ENCODE assay signal across 17 cellular contexts in the genomic region with DNA sequence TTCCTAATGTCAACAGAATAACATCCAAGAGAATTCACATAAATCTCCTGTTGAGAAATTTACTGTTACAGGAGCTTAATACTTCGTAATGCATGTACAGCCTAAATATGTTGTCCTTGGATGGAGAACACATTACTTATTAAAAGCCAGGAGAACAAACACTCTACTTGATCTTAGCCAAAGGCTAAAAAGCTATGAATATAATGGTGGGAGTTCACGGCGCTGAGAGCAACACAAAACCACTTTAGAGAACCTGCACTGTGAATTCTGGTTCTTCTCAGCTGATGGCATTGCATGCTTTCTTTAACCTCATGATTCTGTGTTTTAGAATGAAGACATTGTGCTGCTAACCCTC.
A peak's percentile ranks its signal among the peaks of the same experiment; 100 is the strongest.
DNase-seq lines count a peak whose midpoint lies in the region; ATAC-seq and TF ChIP-seq lines count a peak whose summit lies in the region.
"Had no signal": no experiment of that assay in that cellular context is flagged by ENCODE, and none has a peak within 500 bp of the region (broad histone marks: within the 10 kb centered on the region; RNA-seq: fewer than 3 reads in every experiment).

No MANE protein-coding gene starts in this region.

- H3K9me3 ChIP-seq in skeletal muscle tissue (ENCODE audit: control insufficient read depth in 3 of 3, low read length in 3 of 3): no peaks in the 10 kb centered on the region
- H3K9me3 ChIP-seq in CD4-positive, alpha-beta T cell (ENCODE audit: control insufficient read depth, low read length): no peaks in the 10 kb centered on the region
- H3K9me3 ChIP-seq: ascending aorta had no signal

- no peaks in the 10 kb centered on the region for H3K4me1 ChIP-seq in skeletal muscle tissue (ENCODE audit: control insufficient read depth in 3 of 3, insufficient read depth in 3 of 3, low read length in 3 of 3)

- H3K36me3 Mint-ChIP-seq in activated CD4-positive, alpha-beta T cell treated with anti-CD3 and anti-CD28 coated beads for 36 hours (ENCODE audit: low read depth): no peaks in the 10 kb centered on the region
- H3K36me3 Mint-ChIP-seq in CD4-positive, alpha-beta T cell (ENCODE audit: low read depth): no peaks in the 10 kb centered on the region
- H3K36me3 Mint-ChIP-seq: CD8-positive, alpha-beta memory T cell had no signal

- H3K4me1 Mint-ChIP-seq in activated CD4-positive, alpha-beta T cell treated with anti-CD3 and anti-CD28 coated beads for 36 hours: peaks cover 25% of the 10 kb centered on the region
- peaks cover 5% of the 10 kb centered on the region for H3K4me1 Mint-ChIP-seq in CD4-positive, alpha-beta T cell (ENCODE audit: low read depth)

- H3K4me3 ChIP-seq in LNCaP clone FGC (ENCODE audit: low read depth, low read length) (peak overlapping the region; percentile 5), fibroblast of villous mesenchyme (ENCODE audit: low read depth, low read length) (no peak overlapping the region), skeletal muscle tissue (ENCODE audit: low read length in 3 of 3) (no peak overlapping the region)
- H3K4me3 ChIP-seq: ascending aorta, SK-N-MC had no signal

- H3K27ac Mint-ChIP-seq in activated CD4-positive, alpha-beta T cell treated with anti-CD3 and anti-CD28 coated beads for 36 hours: peak overlapping the region; percentile 82
- no peak overlapping the region for H3K27ac Mint-ChIP-seq in CD4-positive, alpha-beta T cell

- TF ChIP-seq CTCF in LNCaP clone FGC (IDR thresholded peaks at IDR 0.05; ENCODE audit: control insufficient read depth, extremely low read depth, insufficient read depth) (no peak), fibroblast of villous mesenchyme (IDR thresholded peaks at IDR 0.05; ENCODE audit: insufficient read depth, low read depth, low read length) (no peak)
- TF ChIP-seq CTCF in CD4-positive, alpha-beta T cell (IDR thresholded peaks at IDR 0.05): no peak

- no peaks in the 10 kb centered on the region for H3K36me3 ChIP-seq in skeletal muscle tissue (ENCODE audit: control insufficient read depth in 3 of 3, insufficient read depth in 3 of 3, low read length in 3 of 3)
- H3K36me3 ChIP-seq: ascending aorta had no signal

- CTCF ChIA-PET in activated CD4-positive, alpha-beta T cell treated with anti-CD3 and anti-CD28 coated beads for 36 hours (lab: Charles Lee): interaction anchor here (0.9 to 1.8 kb wide), 2 partner anchors 19 to 896 kb away, joined by 3 to 6 read pairs; no protein-coding TSS in a partner anchor
- CTCF ChIA-PET in CD4-positive, alpha-beta T cell (lab: Charles Lee): interaction anchor here (4.0 kb wide), 1 partner anchor 9 kb away, joined by 20 read pairs; no protein-coding TSS in a partner anchor

- no peaks in the 10 kb centered on the region for H3K27me3 ChIP-seq in skeletal muscle tissue (ENCODE audit: control insufficient read depth in 3 of 3, insufficient read depth in 3 of 3, low read length in 3 of 3)
- H3K27me3 ChIP-seq in CD4-positive, alpha-beta T cell (ENCODE audit: control insufficient read depth, insufficient read depth, low read length): no peaks in the 10 kb centered on the region
- H3K27me3 ChIP-seq: ascending aorta had no signal

- peak overlapping the region; percentile 17 for H3K27ac ChIP-seq in skeletal muscle tissue (ENCODE audit: low read depth, low read length)
- no peak overlapping the region for H3K27ac ChIP-seq in CD4-positive, alpha-beta T cell (ENCODE audit: low read depth, low read length)
- H3K27ac ChIP-seq: ascending aorta, SK-N-MC had no signal

- POLR2A ChIA-PET in activated CD4-positive, alpha-beta T cell treated with anti-CD3 and anti-CD28 coated beads for 36 hours (lab: Charles Lee): no interaction called here
- POLR2A ChIA-PET in CD4-positive, alpha-beta T cell (lab: Charles Lee): no interaction called here

- ATAC-seq in activated CD4-positive, alpha-beta T cell treated with anti-CD3 and anti-CD28 coated beads for 36 hours: no peak
- ATAC-seq in CD4-positive, alpha-beta T cell (ENCODE audit: poor library complexity): no peak
- ATAC-seq: HepG2 had no signal

- DNase-seq in activated CD4-positive, alpha-beta T cell treated with anti-CD3 and anti-CD28 coated beads for 36 hours: no peak
- DNase-seq in activated CD4-positive, alpha-beta T cell treated with anti-CD3 and anti-CD28 coated beads for 4 hours: no peak
- DNase-seq in LNCaP clone FGC (ENCODE audit: low read depth) (peak; percentile 69), fibroblast of villous mesenchyme (ENCODE audit: low read depth) (peak; percentile 31), HT-29 (ENCODE audit: low spot score) (no peak)
- no peak for DNase-seq in CD4-positive, alpha-beta T cell
- no peak for DNase-seq in activated CD8-positive, alpha-beta memory T cell treated with anti-CD3 and anti-CD28 coated beads for 24 hours
- DNase-seq: activated CD4-positive, alpha-beta memory T cell treated with anti-CD3 and anti-CD28 coated beads, Interleukin-2, amount 10 ng/mL, durations not matched to agents 7 days and 5 days; CD8-positive, alpha-beta memory T cell; HFFc6; NCI-H2029; NCI-H524; small intestine had no signal

- intact Hi-C loops in activated CD4-positive, alpha-beta T cell treated with anti-CD3 and anti-CD28 coated beads for 36 hours (cut with DNase I, micrococcal nuclease): loop anchor here in 1 of 2 experiments (2.0 kb wide), 1 partner anchor 30 kb away; no protein-coding TSS in a partner anchor
- intact Hi-C loops in CD4-positive, alpha-beta T cell (cut with DNase I, micrococcal nuclease): loop anchor here in 1 of 2 experiments (10.0 kb wide), 1 partner anchor 286 kb away; no protein-coding TSS in a partner anchor

- H3K27me3 Mint-ChIP-seq in activated CD4-positive, alpha-beta T cell treated with anti-CD3 and anti-CD28 coated beads for 36 hours: peaks cover 14% of the 10 kb centered on the region
- H3K27me3 Mint-ChIP-seq in CD4-positive, alpha-beta T cell: peaks cover 7% of the 10 kb centered on the region

- H3K4me3 Mint-ChIP-seq in activated CD4-positive, alpha-beta T cell treated with anti-CD3 and anti-CD28 coated beads for 36 hours: no peak overlapping the region
- H3K4me3 Mint-ChIP-seq in CD4-positive, alpha-beta T cell: no peak overlapping the region

- H3K9ac ChIP-seq in skeletal muscle tissue (ENCODE audit: low read depth in 1 of 3, low read length in 3 of 3): no peak overlapping the region

- no peaks in the 10 kb centered on the region for H3K9me3 Mint-ChIP-seq in activated CD4-positive, alpha-beta T cell treated with anti-CD3 and anti-CD28 coated beads for 36 hours (ENCODE audit: low read depth)
- no peaks in the 10 kb centered on the region for H3K9me3 Mint-ChIP-seq in CD4-positive, alpha-beta T cell
- H3K9me3 Mint-ChIP-seq: activated CD4-positive, alpha-beta memory T cell treated with anti-CD3 and anti-CD28 coated beads, Interleukin-2, amount 10 ng/mL, durations not matched to agents 7 days and 5 days; HFFc6 had no signal

Comparison
In these comparisons a context has a peak if more than half of its experiments do, and no peak if none do; other contexts are left out.
1. DNase-seq: peak in LNCaP clone FGC (single experiment) and fibroblast of villous mesenchyme (single experiment); none in activated CD4-positive, alpha-beta T cell treated with anti-CD3 and anti-CD28 coated beads for 36 hours (single experiment), activated CD4-positive, alpha-beta T cell treated with anti-CD3 and anti-CD28 coated beads for 4 hours (0 of 2), HT-29 (single experiment), CD4-positive, alpha-beta T cell (0 of 10) and activated CD8-positive, alpha-beta memory T cell treated with anti-CD3 and anti-CD28 coated beads for 24 hours (single experiment).